ENCODE assay signal across 2 cellular contexts in the genomic region with DNA sequence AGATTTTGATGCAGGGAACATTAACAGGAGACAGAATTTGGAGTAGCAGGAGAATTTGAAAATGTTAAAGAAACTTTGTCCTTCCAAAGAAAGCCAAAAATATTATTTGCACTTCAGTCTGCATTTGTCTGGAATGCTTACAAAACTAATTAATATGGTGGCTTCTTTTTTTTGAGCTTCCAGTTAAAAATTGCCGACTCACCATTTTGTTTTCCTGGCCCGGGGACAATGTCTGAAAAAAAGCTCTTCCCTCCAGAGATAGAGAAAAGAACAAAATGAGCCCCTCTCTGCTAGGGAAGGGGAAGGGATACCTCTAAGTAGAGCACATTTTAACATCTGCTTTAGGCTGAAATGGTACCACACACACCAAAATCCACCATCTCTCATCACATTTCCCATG.
TF ChIP-seq lines count a peak whose summit lies in the region.

No MANE protein-coding gene starts in this region.

TF ChIP-seq in HepG2, 621 proteins besides CTCF, POLR2A, EP300 and RAD21:
- TF ChIP-seq NFE2L2 (IDR thresholded peaks at IDR 0.05; ENCODE audit: low read length), result peak; percentile 59; the same call in 1 of the 2 replicates
- peak; percentile 97 to 99 for TF ChIP-seq MAFK (conservative IDR thresholded peaks at IDR 0.05 in 1 of 2, IDR thresholded peaks at IDR 0.05 in 1 of 2; ENCODE audit: low read length in 2 of 2)
- peak; percentile 98 for TF ChIP-seq MAFF (IDR thresholded peaks at IDR 0.05; ENCODE audit: low read depth, low read length)
- no peak for TF ChIP-seq NFE2 (CRISPR knock-in tag; IDR thresholded peaks at IDR 0.05)

TF ChIP-seq in H1, 55 proteins besides CTCF, POLR2A, EP300 and RAD21:
- TF ChIP-seq SP2 (IDR thresholded peaks at IDR 0.05; ENCODE audit: low read length), result no peak
- TF ChIP-seq TAF1 (IDR thresholded peaks at IDR 0.05; ENCODE audit: low read depth, low read length), result no peak
- TF ChIP-seq MAFK (IDR thresholded peaks at IDR 0.05; ENCODE audit: low read depth, low read length), result peak; percentile 75; the same call in 1 of the 2 replicates
